Comparison of ENCODE assay signal across 16 cellular contexts in genomic region chr3:179020112-179020511, GRCh38. TPM values are rescaled to one million over a fixed set of nuclear protein-coding genes. Genes with fewer than 3 reads are reported as not detected.
A peak's percentile ranks its signal among the peaks of the same experiment; 100 is the strongest.
DNase-seq lines count a peak whose midpoint lies in the region; ATAC-seq and TF ChIP-seq lines count a peak whose summit lies in the region.
"Had no signal": no experiment of that assay in that cellular context is flagged by ENCODE, and none has a peak within 500 bp of the region (broad histone marks: within the 10 kb centered on the region; RNA-seq: fewer than 3 reads in every experiment).

No MANE protein-coding gene starts in this region.

- TF ChIP-seq CTCF in CD4-positive, alpha-beta T cell (IDR thresholded peaks at IDR 0.05) = no peak
- no peak for TF ChIP-seq CTCF in GM13976 (IDR thresholded peaks at IDR 0.05; ENCODE audit: borderline replicate concordance, control extremely low read depth, extremely low read depth, insufficient read depth, missing control alignments)

- no peaks in the 10 kb centered on the region for H3K27me3 Mint-ChIP-seq in CD4-positive, alpha-beta T cell
- H3K27me3 Mint-ChIP-seq: brain; CD4-positive, alpha-beta memory T cell had no signal

- intact Hi-C loops in CD4-positive, alpha-beta T cell (cut with DNase I, micrococcal nuclease) = no loop called here

- DNase-seq in CD4-positive, alpha-beta T cell = no peak
- DNase-seq in NCI-H146 (lab: John Stamatoyannopoulos, UW) = peak; percentile 31
- DNase-seq in dermis blood vessel endothelial cell = peak; percentile 60
- peak; percentile 54 for DNase-seq in medulla oblongata (ENCODE audit: extremely low spot score)
- no peak for DNase-seq in GM13976 (ENCODE audit: low spot score)
- DNase-seq in KBM-7 = no peak
- no peak for DNase-seq in CD1c-positive myeloid dendritic cell (ENCODE audit: extremely low spot score)
- no peak for DNase-seq in HEK293T (ENCODE audit: extremely low spot score)
- DNase-seq: activated CD8-positive, alpha-beta memory T cell treated with anti-CD3 and anti-CD28 coated beads, Interleukin-2, amount 50 U/mL, for 4 hours; CD4-positive, alpha-beta memory T cell; kidney; NCI-H1436; T-helper 9 cell had no signal

- H3K36me3 Mint-ChIP-seq in CD4-positive, alpha-beta T cell (ENCODE audit: low read depth) = peaks cover 6% of the 10 kb centered on the region

- peaks cover 59% of the 10 kb centered on the region for H3K4me1 Mint-ChIP-seq in CD4-positive, alpha-beta T cell (ENCODE audit: low read depth)

- no peak for ATAC-seq in CD4-positive, alpha-beta T cell (ENCODE audit: poor library complexity)
- ATAC-seq: esophagus mucosa had no signal

- no peaks in the 10 kb centered on the region for H3K9me3 Mint-ChIP-seq in CD4-positive, alpha-beta T cell
- H3K9me3 Mint-ChIP-seq: brain; CD4-positive, alpha-beta memory T cell had no signal

- H3K27me3 ChIP-seq in CD4-positive, alpha-beta T cell (ENCODE audit: control insufficient read depth, insufficient read depth, low read length) = no peaks in the 10 kb centered on the region

- peak overlapping the region; percentile 65 for H3K27ac Mint-ChIP-seq in CD4-positive, alpha-beta T cell

- in situ Hi-C loops in GM13976 (cut with MboI; ENCODE audit: low sequenced_read_pairs, unreplicated experiment) = loop anchor here (25.0 kb wide), 1 partner anchor 542 kb away; the partner anchor contains the start of gene ACTL6A
- in situ Hi-C loops in KBM-7 (cut with MboI; ENCODE audit: low pct_unique_long_range_greater_than_20kb, low sequenced_read_pairs) = loop anchor here (25.0 kb wide), 1 partner anchor 292 kb away; the partner anchor contains the start of gene ZNF639

- POLR2A ChIA-PET in CD4-positive, alpha-beta T cell (lab: Charles Lee) = interaction anchor here (0.6 to 2.9 kb wide), 6 partner anchors 18 to 283 kb away, joined by 3 to 22 read pairs (median 4); partner anchors contain the start of genes PIK3CA and ZMAT3
- POLR2A ChIA-PET in HEK293T (lab: Yijun Ruan, JAX) = no interaction called here

- H3K4me3 Mint-ChIP-seq in CD4-positive, alpha-beta T cell = no peak overlapping the region
- H3K4me3 Mint-ChIP-seq: brain had no signal

- CTCF ChIA-PET in CD4-positive, alpha-beta T cell (lab: Charles Lee) = interaction anchor here (1.1 kb wide), 1 partner anchor 300 kb away, joined by 3 read pairs; no protein-coding TSS in a partner anchor
- CTCF ChIA-PET in HEK293T (lab: Yijun Ruan, JAX) = interaction anchor here (0.5 to 1.4 kb wide), 3 partner anchors 49 to 1674 kb away, joined by 3 read pairs; no protein-coding TSS in a partner anchor

- H3K27ac ChIP-seq in CD4-positive, alpha-beta T cell (ENCODE audit: low read depth, low read length) = no peak overlapping the region

- H3K9me3 ChIP-seq in CD4-positive, alpha-beta T cell (ENCODE audit: control insufficient read depth, low read length) = no peaks in the 10 kb centered on the region
- H3K9me3 ChIP-seq: thoracic aorta had no signal

TF ChIP-seq in HEK293T, 16 proteins besides CTCF, POLR2A, EP300 and RAD21:
- no peak for TF ChIP-seq L3MBTL2 (conservative IDR thresholded peaks at IDR 0.05)
- no peak for TF ChIP-seq ZNF384 (IDR thresholded peaks at IDR 0.05)
- no peak for TF ChIP-seq ARNT (IDR thresholded peaks at IDR 0.05)
- no peak for TF ChIP-seq TARDBP (IDR thresholded peaks at IDR 0.05)
- TF ChIP-seq FOXA1 (IDR thresholded peaks at IDR 0.05) = no peak
- TF ChIP-seq CTBP1 (IDR thresholded peaks at IDR 0.05; ENCODE audit: borderline replicate concordance) = no peak
- TF ChIP-seq SP1 (IDR thresholded peaks at IDR 0.05) = no peak
- TF ChIP-seq BHLHE40 (IDR thresholded peaks at IDR 0.05; ENCODE audit: borderline replicate concordance) = no peak
- TF ChIP-seq FOXK2 (IDR thresholded peaks at IDR 0.05) = no peak

RNA-seq across cellular contexts. Expression of gene ZMAT3, which starts 51.5 kb away (rescaled TPM):
- 10 to 100 TPM; 10.2 to 13.0 TPM for total RNA-seq in CD4-positive, alpha-beta T cell
- total RNA-seq in dermis blood vessel endothelial cell = 21.8 and 34.4 TPM in 2 replicates

Comparison
In these comparisons a context has a peak if more than half of its experiments do, and no peak if none do; other contexts are left out.
1. DNase-seq: peak in NCI-H146 (single experiment), dermis blood vessel endothelial cell (single experiment) and medulla oblongata (single experiment); none in CD4-positive, alpha-beta T cell (0 of 10), GM13976 (single experiment), KBM-7 (single experiment), CD1c-positive myeloid dendritic cell (single experiment) and HEK293T (single experiment).